In the genomic region with DNA sequence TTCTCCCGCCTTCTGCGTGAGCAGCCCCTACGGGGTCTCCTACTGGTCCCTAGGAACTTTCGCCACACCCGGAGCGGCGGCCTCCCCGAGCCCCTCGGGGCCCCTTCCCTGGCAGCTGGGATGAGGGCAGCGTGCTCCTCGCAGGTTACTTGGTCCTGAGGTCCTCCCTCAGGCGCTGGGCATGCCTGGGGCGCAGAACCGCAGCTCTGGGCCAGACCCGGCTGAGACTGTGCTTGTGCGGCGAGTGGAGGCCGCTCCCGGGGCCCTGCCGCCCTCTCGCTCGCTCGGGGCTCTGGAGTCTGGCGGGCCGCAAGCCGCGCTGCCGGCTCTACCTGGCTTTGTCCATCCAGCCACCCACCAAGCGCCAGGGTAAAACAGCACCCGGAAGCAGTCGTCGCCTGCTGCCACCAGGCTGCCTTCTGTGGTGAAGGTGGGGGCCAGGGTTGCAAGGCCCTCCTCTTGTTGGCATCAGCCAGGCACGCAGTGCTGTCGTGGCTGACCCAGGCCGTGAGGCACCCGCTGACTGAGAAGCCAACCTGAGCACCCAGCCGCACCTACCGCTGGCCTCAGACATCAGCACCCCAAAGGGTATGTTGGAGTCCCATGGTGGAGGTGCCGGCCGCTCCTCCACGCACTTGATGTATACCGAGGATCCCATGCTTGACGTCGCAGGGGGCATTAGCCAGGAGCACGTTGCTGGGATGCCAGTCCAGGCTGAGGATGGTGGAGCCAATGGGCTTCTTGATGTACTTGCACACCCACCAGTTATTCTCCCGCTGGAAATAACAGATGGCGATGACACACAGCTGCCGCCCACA, we compare ENCODE assay signal across 1 cellular context.
TF ChIP-seq lines count a peak whose summit lies in the region.

No MANE protein-coding gene starts in this region.

TF ChIP-seq in K562, 482 proteins besides CTCF, POLR2A, EP300 and RAD21 (continued from another document):
- TF ChIP-seq, protein P1, sequence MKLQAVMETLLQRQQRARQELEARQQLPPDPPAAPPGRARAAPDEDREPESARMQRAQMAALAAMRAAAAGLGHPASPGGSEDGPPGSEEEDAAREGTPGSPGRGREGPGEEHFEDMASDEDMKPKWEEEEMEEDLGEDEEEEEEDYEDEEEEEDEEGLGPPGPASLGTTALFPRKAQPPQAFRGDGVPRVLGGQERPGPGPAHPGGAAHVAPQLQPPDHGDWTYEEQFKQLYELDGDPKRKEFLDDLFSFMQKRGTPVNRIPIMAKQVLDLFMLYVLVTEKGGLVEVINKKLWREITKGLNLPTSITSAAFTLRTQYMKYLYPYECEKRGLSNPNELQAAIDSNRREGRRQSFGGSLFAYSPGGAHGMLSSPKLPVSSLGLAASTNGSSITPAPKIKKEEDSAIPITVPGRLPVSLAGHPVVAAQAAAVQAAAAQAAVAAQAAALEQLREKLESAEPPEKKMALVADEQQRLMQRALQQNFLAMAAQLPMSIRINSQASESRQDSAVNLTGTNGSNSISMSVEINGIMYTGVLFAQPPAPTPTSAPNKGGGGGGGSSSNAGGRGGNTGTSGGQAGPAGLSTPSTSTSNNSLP (IDR thresholded peaks at IDR 0.05; ENCODE audit: borderline replicate concordance, low read depth, low read length): no peak
